ENCODE assay signal across 10 cellular contexts in genomic region chr1:109216662-109217061, GRCh38. TPM values are rescaled to one million over a fixed set of nuclear protein-coding genes. Genes with fewer than 3 reads are reported as not detected.
A peak's percentile ranks its signal among the peaks of the same experiment; 100 is the strongest.
DNase-seq lines count a peak whose midpoint lies in the region; ATAC-seq and TF ChIP-seq lines count a peak whose summit lies in the region.
"Had no signal": no experiment of that assay in that cellular context is flagged by ENCODE, and none has a peak within 500 bp of the region (broad histone marks: within the 10 kb centered on the region; RNA-seq: fewer than 3 reads in every experiment).

No MANE protein-coding gene starts in this region.

- H3K9me3 ChIP-seq in BLaER1 treated with 17β-estradiol and CSF1 and Interleukin-3, amounts not matched to agents 10 nM and 100 nM (replicated peaks in 1 of 11): 0 out of 22 replicates have a peak, but pooled peaks cover 0 to 7% (median 0%) of the 10 kb centered on the region in 11 experiments
- H3K9me3 ChIP-seq in mucosa of rectum (ENCODE audit: control insufficient read depth in 2 of 2, low read length in 2 of 2) (no peaks in the 10 kb centered on the region), vagina (no peaks in the 10 kb centered on the region)

- peaks cover 25% of the 10 kb centered on the region for H3K4me1 Mint-ChIP-seq in activated naive CD8-positive, alpha-beta T cell treated with anti-CD3 and anti-CD28 coated beads, Interleukin-2, amount 10 ng/mL, durations not matched to agents 7 days and 5 days

- peak overlapping the region; percentile 32 for H3K27ac Mint-ChIP-seq in activated naive CD8-positive, alpha-beta T cell treated with anti-CD3 and anti-CD28 coated beads, Interleukin-2, amount 10 ng/mL, durations not matched to agents 7 days and 5 days

- H3K36me3 Mint-ChIP-seq in activated naive CD8-positive, alpha-beta T cell treated with anti-CD3 and anti-CD28 coated beads, Interleukin-2, amount 10 ng/mL, durations not matched to agents 7 days and 5 days: peaks cover 37% of the 10 kb centered on the region

- H2AFZ ChIP-seq in KMS-11 (ENCODE audit: low read depth): no peak overlapping the region

- no peak for TF ChIP-seq CTCF in KMS-11 (conservative IDR thresholded peaks at IDR 0.05; ENCODE audit: low read depth, low read length)
- no peak for TF ChIP-seq CTCF in vagina (IDR thresholded peaks at IDR 0.05)

- POLR2A ChIA-PET in activated naive CD8-positive, alpha-beta T cell treated with anti-CD3 and anti-CD28 coated beads, Interleukin-2, amount 10 ng/mL, durations not matched to agents 7 days and 5 days (lab: Charles Lee): no interaction called here

- peak overlapping the region; percentile 76 to 95 (median 88); a peak in 17 of 22 replicates for H3K4me2 ChIP-seq in BLaER1 treated with 17β-estradiol and CSF1 and Interleukin-3, amounts not matched to agents 10 nM and 100 nM
- peak overlapping the region; percentile 88; the same call in 1 of the 2 replicates for H3K4me2 ChIP-seq in KMS-11

- peaks cover 38 to 77% (median 63%) of the 10 kb centered on the region in 11 experiments; a peak in 20 of 22 replicates for H4K20me1 ChIP-seq in BLaER1 treated with 17β-estradiol and CSF1 and Interleukin-3, amounts not matched to agents 10 nM and 100 nM
- H4K20me1 ChIP-seq in KMS-11 (ENCODE audit: insufficient read depth): peaks cover 29% of the 10 kb centered on the region; the same call in 1 of the 2 replicates

- no peak for TF ChIP-seq POLR2A in vagina (IDR thresholded peaks at IDR 0.05)

- H3K27me3 Mint-ChIP-seq in activated naive CD8-positive, alpha-beta T cell treated with anti-CD3 and anti-CD28 coated beads, Interleukin-2, amount 10 ng/mL, durations not matched to agents 7 days and 5 days: no peaks in the 10 kb centered on the region

- H3K4me3 ChIP-seq in BLaER1 treated with 17β-estradiol and CSF1 and Interleukin-3, amounts not matched to agents 10 nM and 100 nM: no peak overlapping the region
- H3K4me3 ChIP-seq in KMS-11 (IDR thresholded peaks at IDR 0.05; ENCODE audit: insufficient read depth, low read depth, low read length) (no peak overlapping the region), mucosa of rectum (ENCODE audit: low read length in 2 of 2) (no peak overlapping the region), vagina (no peak overlapping the region)

- intact Hi-C loops in vagina (cut with DNase I): no loop called here

- peaks cover 2% of the 10 kb centered on the region for H3K9me3 Mint-ChIP-seq in activated naive CD8-positive, alpha-beta T cell treated with anti-CD3 and anti-CD28 coated beads, Interleukin-2, amount 10 ng/mL, durations not matched to agents 7 days and 5 days

- no peak for ATAC-seq in activated naive CD8-positive, alpha-beta T cell treated with anti-CD3 and anti-CD28 coated beads, Interleukin-2, amount 10 ng/mL, durations not matched to agents 7 days and 5 days (ENCODE audit: low read depth)
- ATAC-seq in HG02588 (IDR thresholded peaks at IDR 0.05; ENCODE audit: unreplicated experiment) (no peak), HG03521 (IDR thresholded peaks at IDR 0.05; ENCODE audit: unreplicated experiment) (no peak)

- H3K79me2 ChIP-seq in KMS-11 (ENCODE audit: insufficient read depth, low read depth): peaks cover 75% of the 10 kb centered on the region

- peaks cover 28 to 63% (median 45%) of the 10 kb centered on the region in 11 experiments for H3K36me3 ChIP-seq in BLaER1 treated with 17β-estradiol and CSF1 and Interleukin-3, amounts not matched to agents 10 nM and 100 nM
- H3K36me3 ChIP-seq in KMS-11 (ENCODE audit: insufficient read depth) (no peaks in the 10 kb centered on the region; the same call in 1 of the 2 replicates), mucosa of rectum (ENCODE audit: control insufficient read depth in 2 of 2, insufficient read depth in 2 of 2, low read length in 2 of 2) (no peaks in the 10 kb centered on the region), vagina (peaks cover 0 to 4% of the 10 kb centered on the region in 2 donors)

- no peak overlapping the region for H3K27ac ChIP-seq in BLaER1 treated with 17β-estradiol and CSF1 and Interleukin-3, amounts not matched to agents 10 nM and 100 nM
- H3K27ac ChIP-seq in KMS-11 (no peak overlapping the region), mucosa of rectum (ENCODE audit: low read depth in 2 of 2, low read length in 2 of 2) (peak overlapping the region; percentile 24 to 53), vagina (no peak overlapping the region)

- no peaks in the 10 kb centered on the region for H3K27me3 ChIP-seq in BLaER1 treated with 17β-estradiol and CSF1 and Interleukin-3, amounts not matched to agents 10 nM and 100 nM
- no peaks in the 10 kb centered on the region for H3K27me3 ChIP-seq in KMS-11 (ENCODE audit: insufficient read depth, low read depth)
- H3K27me3 ChIP-seq in mucosa of rectum (ENCODE audit: control insufficient read depth in 2 of 2, insufficient read depth in 2 of 2, low read length in 2 of 2): no peaks in the 10 kb centered on the region
- H3K27me3 ChIP-seq in vagina: no peaks in the 10 kb centered on the region

- peaks cover 22 to 28% (median 27%) of the 10 kb centered on the region in 10 experiments for H3K4me1 ChIP-seq in BLaER1 treated with 17β-estradiol and CSF1 and Interleukin-3, amounts not matched to agents 10 nM and 100 nM
- H3K4me1 ChIP-seq in KMS-11 (ENCODE audit: low read depth, poor library complexity, severe bottlenecking) (peaks cover 33% of the 10 kb centered on the region), mucosa of rectum (ENCODE audit: control insufficient read depth in 2 of 2, insufficient read depth in 2 of 2, low read length in 2 of 2) (peaks cover 17 to 23% of the 10 kb centered on the region in 2 donors), vagina (peaks cover 32% of the 10 kb centered on the region)

- 0 out of 22 replicates have a peak overlapping the region, but pooled peaks of 1 of the 11 experiments have one; percentile 89 for H3K9ac ChIP-seq in BLaER1 treated with 17β-estradiol and CSF1 and Interleukin-3, amounts not matched to agents 10 nM and 100 nM
- H3K9ac ChIP-seq in KMS-11 (no peak overlapping the region), mucosa of rectum (ENCODE audit: low read depth in 1 of 2, low read length in 2 of 2) (no peak overlapping the region)

- DNase-seq in activated naive CD8-positive, alpha-beta T cell treated with anti-CD3 and anti-CD28 coated beads, Interleukin-2, amount 10 ng/mL, durations not matched to agents 7 days and 5 days: no peak
- DNase-seq in vagina (ENCODE audit: extremely low spot score in 2 of 2) (no peak), NCI-H1417 treated with DMSO at 0.1 percent for 48 hours (lab: John Stamatoyannopoulos, UW) (no peak)
- DNase-seq: NCI-H345, SIG-M5 had no signal

- H3K4me3 Mint-ChIP-seq in activated naive CD8-positive, alpha-beta T cell treated with anti-CD3 and anti-CD28 coated beads, Interleukin-2, amount 10 ng/mL, durations not matched to agents 7 days and 5 days: peak overlapping the region; percentile 44

RNA-seq across cellular contexts. Expression of gene SARS1, which starts 2.9 kb away (rescaled TPM):
- 100 to 1,000 TPM; 176 to 184 TPM for total RNA-seq in activated naive CD8-positive, alpha-beta T cell treated with anti-CD3 and anti-CD28 coated beads, Interleukin-2, amount 10 ng/mL, durations not matched to agents 7 days and 5 days
- total RNA-seq in vagina: 135 TPM

RNA-seq across cellular contexts. Expression of gene CELSR2, which starts 32.7 kb away (rescaled TPM):
- total RNA-seq in activated naive CD8-positive, alpha-beta T cell treated with anti-CD3 and anti-CD28 coated beads, Interleukin-2, amount 10 ng/mL, durations not matched to agents 7 days and 5 days: 1 to 10 TPM; 6.3 to 6.9 TPM
- total RNA-seq in vagina: 38.5 TPM

Comparison
In these comparisons a context has a peak if more than half of its experiments do, and no peak if none do; other contexts are left out.
1. H3K27ac ChIP-seq: peak in mucosa of rectum (2 of 2); none in BLaER1 treated with 17β-estradiol and CSF1 and Interleukin-3, amounts not matched to agents 10 nM and 100 nM (0 of 11), KMS-11 (single experiment) and vagina (single experiment).